Comparison of ENCODE assay signal across 9 cellular contexts in the genomic region with DNA sequence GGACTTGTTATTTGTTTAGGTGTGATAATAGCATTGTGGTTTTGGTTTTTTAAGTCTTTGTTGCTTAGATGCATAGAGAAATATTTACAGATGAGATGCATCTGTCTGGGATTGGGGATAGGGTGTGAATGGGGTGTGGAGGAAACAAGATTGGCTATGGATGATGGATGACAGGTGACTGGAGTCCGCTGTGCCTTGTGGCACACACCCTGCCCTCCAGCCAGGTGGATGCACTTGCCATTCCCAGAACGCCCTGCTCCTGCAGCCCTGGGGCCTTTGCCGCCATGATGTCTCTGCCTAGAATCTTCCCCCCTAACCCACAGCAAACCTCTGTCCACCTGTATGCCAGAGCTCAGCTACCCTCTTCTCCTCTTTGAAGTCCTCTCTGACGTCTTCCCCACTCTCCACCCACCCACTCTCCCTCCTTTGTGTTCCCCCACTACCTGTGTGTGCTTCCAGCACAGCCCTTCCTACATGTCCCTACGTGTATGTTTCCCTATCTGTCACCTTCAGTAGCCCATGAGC. TPM values are rescaled to one million over a fixed set of nuclear protein-coding genes. Genes with fewer than 3 reads are reported as not detected.
A peak's percentile ranks its signal among the peaks of the same experiment; 100 is the strongest.
DNase-seq lines count a peak whose midpoint lies in the region; ATAC-seq and TF ChIP-seq lines count a peak whose summit lies in the region.
"Had no signal": no experiment of that assay in that cellular context is flagged by ENCODE, and none has a peak within 500 bp of the region (broad histone marks: within the 10 kb centered on the region; RNA-seq: fewer than 3 reads in every experiment).

No MANE protein-coding gene starts in this region.

- H3K4me3 ChIP-seq in IMR-90 (ENCODE audit: insufficient read depth, low read depth, low read length), result no peak overlapping the region
- no peak overlapping the region for H3K4me3 ChIP-seq in neuronal stem cell (ENCODE audit: low read length in 2 of 2)

- CTCF ChIA-PET in IMR-90 (lab: Yijun Ruan, JAX), result interaction anchor here (0.6 to 1.7 kb wide), 14 partner anchors 8 to 256 kb away, joined by 3 to 23 read pairs (median 5); no protein-coding TSS in a partner anchor

- peak; percentile 37 for DNase-seq in NCI-H1092 (lab: John Stamatoyannopoulos, UW)
- no peak for DNase-seq in NCI-H1092 treated with DMSO at 0.1 percent for 48 hours (lab: John Stamatoyannopoulos, UW)
- DNase-seq in IMR-90, result no peak
- no peak for DNase-seq in neuronal stem cell (ENCODE audit: low spot score)
- DNase-seq in SKM-1 (lab: John Stamatoyannopoulos, UW; ENCODE audit: unreplicated experiment), result no peak
- DNase-seq in islet precursor cell, result no peak
- no peak for DNase-seq in T-helper 9 cell

- H2BK15ac ChIP-seq in IMR-90 (ENCODE audit: low read depth, low read length), result no peak overlapping the region
- H2BK15ac ChIP-seq in neuronal stem cell (ENCODE audit: low read length), result no peak overlapping the region

- peak overlapping the region; percentile 93 for H2AFZ ChIP-seq in IMR-90 (replicated peaks; ENCODE audit: low read length, poor library complexity)
- H2AFZ ChIP-seq in neuronal stem cell (ENCODE audit: low read length), result peak overlapping the region; percentile 90

- no peaks in the 10 kb centered on the region for H3K36me3 ChIP-seq in IMR-90 (ENCODE audit: control insufficient read depth, insufficient read depth, low read length)
- H3K36me3 ChIP-seq in neuronal stem cell (replicated peaks in 1 of 2; ENCODE audit: control insufficient read depth in 2 of 2, insufficient read depth in 2 of 2, low read length in 2 of 2), result no peaks in the 10 kb centered on the region

- H2BK5ac ChIP-seq in IMR-90 (ENCODE audit: low read depth, low read length, poor library complexity, severe bottlenecking), result no peak overlapping the region
- no peak overlapping the region for H2BK5ac ChIP-seq in neuronal stem cell (ENCODE audit: low read length)

- no peaks in the 10 kb centered on the region for H3K9me3 ChIP-seq in IMR-90 (ENCODE audit: control insufficient read depth, insufficient read depth, low read length)
- no peaks in the 10 kb centered on the region for H3K9me3 ChIP-seq in neuronal stem cell (replicated peaks in 1 of 2; ENCODE audit: control insufficient read depth in 2 of 2, insufficient read depth in 1 of 2, low read depth in 1 of 2, low read length in 2 of 2)

- TF ChIP-seq POLR2A in IMR-90 (IDR thresholded peaks at IDR 0.05; ENCODE audit: low read depth, low read length), result no peak

- peak overlapping the region; percentile 39; the same call in 1 of the 2 replicates for H2BK20ac ChIP-seq in IMR-90 (ENCODE audit: low read depth, low read length)

- TF ChIP-seq CTCF in IMR-90 (conservative IDR thresholded peaks at IDR 0.05; ENCODE audit: low read depth, low read length), result no peak

- H4K91ac ChIP-seq in IMR-90 (ENCODE audit: insufficient read depth, low read depth, low read length), result no peak overlapping the region
- no peak overlapping the region for H4K91ac ChIP-seq in neuronal stem cell (ENCODE audit: low read depth, low read length, poor library complexity)

- H3K56ac ChIP-seq in IMR-90 (ENCODE audit: extremely low read depth, insufficient read depth, low read length), result no peak overlapping the region

- H2BK12ac ChIP-seq in neuronal stem cell (ENCODE audit: low read length), result peak overlapping the region; percentile 2

- H3K27ac Mint-ChIP-seq in activated naive CD8-positive, alpha-beta T cell, result no peak overlapping the region

- H4K5ac ChIP-seq in IMR-90 (ENCODE audit: low read depth, low read length), result no peak overlapping the region

- H3K18ac ChIP-seq in IMR-90 (ENCODE audit: low read depth, low read length) (no peak overlapping the region), neuronal stem cell (ENCODE audit: low read length) (peak overlapping the region; percentile 4)

- no peak overlapping the region for H3K9ac ChIP-seq in IMR-90 (ENCODE audit: low read depth, low read length)
- H3K9ac ChIP-seq in neuronal stem cell (ENCODE audit: low read depth, low read length, poor library complexity), result peak overlapping the region; percentile 51

- BruUV-seq in IMR-90 (replicated peaks; lab: Mats Ljungman, UMichigan), result no TSS peak

- H3K79me1 ChIP-seq in IMR-90 (ENCODE audit: low read depth in 1 of 2, low read length in 2 of 2) (no peaks in the 10 kb centered on the region), neuronal stem cell (ENCODE audit: low read depth, low read length) (no peaks in the 10 kb centered on the region)

- H3K4me2 ChIP-seq in IMR-90 (ENCODE audit: low read depth, low read length) (no peak overlapping the region), neuronal stem cell (ENCODE audit: insufficient read depth, low read length, poor library complexity, severe bottlenecking) (no peak overlapping the region)

- no peaks in the 10 kb centered on the region for H4K20me1 ChIP-seq in IMR-90 (ENCODE audit: insufficient read depth, low read length)

- TF ChIP-seq RAD21 in IMR-90 (IDR thresholded peaks at IDR 0.05; ENCODE audit: low read length), result no peak

- H3K27me3 ChIP-seq in IMR-90 (ENCODE audit: control insufficient read depth, insufficient read depth, low read length) (peaks cover 7% of the 10 kb centered on the region; the same call in 1 of the 2 replicates), neuronal stem cell (ENCODE audit: control insufficient read depth in 3 of 3, insufficient read depth in 3 of 3, low read depth in 1 of 3, low read length in 3 of 3) (peaks cover 0 to 16% (median 0%) of the 10 kb centered on the region in 3 experiments)

- peak overlapping the region; percentile 83 for H3K4me3 Mint-ChIP-seq in activated naive CD8-positive, alpha-beta T cell

- H3K27me3 Mint-ChIP-seq in activated naive CD8-positive, alpha-beta T cell, result peaks cover 4% of the 10 kb centered on the region

- 92% methylated on average over 2 of the region's 5 CpGs; no CpG with 5 or more reads in 1 of the 2 experiments for WGBS in IMR-90 (ENCODE audit: extremely low coverage in 2 of 2, insufficient read length in 1 of 2), 2 experiments
- WGBS in neuronal stem cell (ENCODE audit: extremely low coverage in 2 of 2, insufficient read length in 2 of 2, insufficient replicate concordance in 1 of 2), 2 donors, result no CpG with 5 or more reads among the region's 5 CpGs

- no peak overlapping the region; the same call in 1 of the 2 replicates for H2AK5ac ChIP-seq in IMR-90 (ENCODE audit: low read depth, low read length)
- H2AK5ac ChIP-seq in neuronal stem cell (ENCODE audit: low read depth, low read length), result peak overlapping the region; percentile 91

- intact Hi-C loops in IMR-90 (cut with micrococcal nuclease), result loop anchor here (1.0 to 5.0 kb wide), 3 partner anchors 166 to 349 kb away; no protein-coding TSS in a partner anchor

- ATAC-seq in IMR-90 (ENCODE audit: low read depth), result no peak

- H3K4me1 ChIP-seq in IMR-90 (ENCODE audit: control insufficient read depth, insufficient read depth, low read length) (no peaks in the 10 kb centered on the region), neuronal stem cell (ENCODE audit: control insufficient read depth in 2 of 2, insufficient read depth in 1 of 2, low read depth in 1 of 2, low read length in 2 of 2) (peaks cover 2 to 12% of the 10 kb centered on the region in 2 donors)

- H3K23ac ChIP-seq in IMR-90 (ENCODE audit: low read depth, low read length) (no peak overlapping the region), neuronal stem cell (ENCODE audit: low read depth, low read length, poor library complexity) (no peak overlapping the region)

- in situ Hi-C loops in IMR-90 (cut with MboI; ENCODE audit: low sequenced_read_pairs), result loop anchor here (5.0 kb wide), 1 partner anchor 259 kb away; no protein-coding TSS in a partner anchor

- H4K8ac ChIP-seq in IMR-90 (ENCODE audit: low read depth in 2 of 2, low read length in 2 of 2) (no peak overlapping the region), neuronal stem cell (ENCODE audit: low read depth, low read length) (no peak overlapping the region)

- peak overlapping the region; percentile 74 for H2AK9ac ChIP-seq in IMR-90 (replicated peaks; ENCODE audit: low read depth, low read length, poor library complexity)

- no peaks in the 10 kb centered on the region for H3K36me3 Mint-ChIP-seq in activated naive CD8-positive, alpha-beta T cell

- peaks cover 6% of the 10 kb centered on the region; the same call in 1 of the 2 replicates for H3K9me1 ChIP-seq in IMR-90 (ENCODE audit: insufficient read depth, low read length)

- POLR2A ChIA-PET in IMR-90 (lab: Charles Lee; ENCODE audit: unreplicated experiment), result no interaction called here

- peaks cover 22% of the 10 kb centered on the region for H3K4me1 Mint-ChIP-seq in activated naive CD8-positive, alpha-beta T cell (ENCODE audit: low read depth)

- H3K14ac ChIP-seq in IMR-90 (replicated peaks; ENCODE audit: low read depth, low read length), result no peak overlapping the region
- H3K14ac ChIP-seq in neuronal stem cell (ENCODE audit: low read length), result no peak overlapping the region

- H3K4ac ChIP-seq in IMR-90 (ENCODE audit: low read depth, low read length), result no peak overlapping the region
- no peak overlapping the region for H3K4ac ChIP-seq in neuronal stem cell (ENCODE audit: low read length)

- H2BK120ac ChIP-seq in IMR-90 (ENCODE audit: low read depth, low read length) (no peak overlapping the region), neuronal stem cell (ENCODE audit: low read depth, low read length) (no peak overlapping the region)

- dilution Hi-C loops in IMR-90 (cut with HindIII; ENCODE audit: low sequenced_read_pairs, unreplicated experiment), result no loop called here

- H3K27ac ChIP-seq in IMR-90 (ENCODE audit: insufficient read depth, low read length) (no peak overlapping the region), neuronal stem cell (replicated peaks; ENCODE audit: low read length) (no peak overlapping the region)

- H3K9me3 Mint-ChIP-seq in activated naive CD8-positive, alpha-beta T cell (ENCODE audit: low read depth), result no peaks in the 10 kb centered on the region

TF ChIP-seq in IMR-90, 13 proteins besides CTCF, POLR2A, EP300 and RAD21 (continues in another document):
- TF ChIP-seq BHLHE40 (IDR thresholded peaks at IDR 0.05; ENCODE audit: low read depth, low read length), result no peak
- TF ChIP-seq RCOR1 (IDR thresholded peaks at IDR 0.05; ENCODE audit: insufficient replicate concordance, low read length), result no peak
- TF ChIP-seq, protein P1, sequence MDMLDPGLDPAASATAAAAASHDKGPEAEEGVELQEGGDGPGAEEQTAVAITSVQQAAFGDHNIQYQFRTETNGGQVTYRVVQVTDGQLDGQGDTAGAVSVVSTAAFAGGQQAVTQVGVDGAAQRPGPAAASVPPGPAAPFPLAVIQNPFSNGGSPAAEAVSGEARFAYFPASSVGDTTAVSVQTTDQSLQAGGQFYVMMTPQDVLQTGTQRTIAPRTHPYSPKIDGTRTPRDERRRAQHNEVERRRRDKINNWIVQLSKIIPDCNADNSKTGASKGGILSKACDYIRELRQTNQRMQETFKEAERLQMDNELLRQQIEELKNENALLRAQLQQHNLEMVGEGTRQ (IDR thresholded peaks at IDR 0.05; ENCODE audit: low read depth, low read length), result no peak
- TF ChIP-seq MAFK (IDR thresholded peaks at IDR 0.05; ENCODE audit: low read depth, low read length), result no peak

RNA-seq across cellular contexts. Expression of a gene that starts 54.7 kb away (rescaled TPM):
- not detected in 2 replicates for total RNA-seq in IMR-90 (2012; rRNA removed)
- polyA plus RNA-seq in IMR-90 (2012; rRNA removed), result 0.10 TPM in 1 of 2 replicates, not detected in the other
- polyA plus RNA-seq in IMR-90 (2012; cell fraction: cytosol; rRNA removed), result 0.02 and 0.04 TPM in 2 replicates
- not detected in 2 replicates for polyA plus RNA-seq in IMR-90 (2012; cell fraction: nucleus; rRNA removed; ENCODE audit: low replicate concordance)
- 0.15 TPM for polyA plus RNA-seq in neuronal stem cell (2013, experiment 1 of 2)
- polyA plus RNA-seq in neuronal stem cell (2013, experiment 2 of 2), result 0.12 TPM
- total RNA-seq: dermis microvascular lymphatic vessel endothelial cell had no signal
